ENCODE assay signal across 9 cellular contexts in genomic region chr1:211580303-211580687, GRCh38. TPM values are rescaled to one million over a fixed set of nuclear protein-coding genes. Genes with fewer than 3 reads are reported as not detected.
A peak's percentile ranks its signal among the peaks of the same experiment; 100 is the strongest.
DNase-seq lines count a peak whose midpoint lies in the region; ATAC-seq and TF ChIP-seq lines count a peak whose summit lies in the region.
"Had no signal": no experiment of that assay in that cellular context is flagged by ENCODE, and none has a peak within 500 bp of the region (broad histone marks: within the 10 kb centered on the region; RNA-seq: fewer than 3 reads in every experiment).

No MANE protein-coding gene starts in this region.

- no peaks in the 10 kb centered on the region for H3K36me3 Mint-ChIP-seq in naive B cell

- 75 to 88% methylated on average over 1 of the region's 1 CpG for WGBS in body of pancreas, 2 donors

- POLR2A ChIA-PET in HEK293 (lab: Yijun Ruan, JAX), result no interaction called here

- no peak overlapping the region for H3K27ac ChIP-seq in HEK293 (ENCODE audit: extremely low read depth, low read depth, low read length)
- peak overlapping the region; percentile 90 to 97 (median 94) for H3K27ac ChIP-seq in body of pancreas

- H3K9me3 Mint-ChIP-seq in naive B cell, result no peaks in the 10 kb centered on the region

- DNase-seq in Ammon's horn (ENCODE audit: low spot score) (peak; percentile 8), body of pancreas (peak in 3 of 4 donors; percentile 11 to 14 (median 12)), naive B cell (no peak), NCI-H2107 (lab: John Stamatoyannopoulos, UW) (no peak), A172 (ENCODE audit: low spot score) (no peak)
- DNase-seq: NCI-H1436 had no signal

- TF ChIP-seq POLR2A in body of pancreas (IDR thresholded peaks at IDR 0.05), result no peak

- CTCF ChIA-PET in HEK293 (lab: Yijun Ruan, JAX), result interaction anchor here (0.5 to 2.4 kb wide), 6 partner anchors 9 to 74 kb away, joined by 3 to 14 read pairs (median 4); no protein-coding TSS in a partner anchor

- ATAC-seq in body of pancreas, result no peak
- no peak for ATAC-seq in naive B cell (ENCODE audit: low read depth in 2 of 2)
- ATAC-seq in HG02610 (IDR thresholded peaks at IDR 0.05; ENCODE audit: unreplicated experiment), result no peak
- no peak for ATAC-seq in GM18909 (IDR thresholded peaks at IDR 0.05; ENCODE audit: poor library complexity, unreplicated experiment)

- peaks cover 3% of the 10 kb centered on the region for H3K4me1 ChIP-seq in HEK293 (ENCODE audit: control insufficient read depth, insufficient read depth, low read length)
- peaks cover 23% of the 10 kb centered on the region for H3K4me1 ChIP-seq in body of pancreas

- peaks cover 20 to 33% (median 23%) of the 10 kb centered on the region in 3 donors for H3K4me1 Mint-ChIP-seq in naive B cell

- H3K4me3 Mint-ChIP-seq in naive B cell, result peak overlapping the region; percentile 49 to 91 (median 89)

- H3K36me3 ChIP-seq in HEK293 (ENCODE audit: control insufficient read depth in 2 of 2, insufficient read depth in 1 of 2, low read length in 2 of 2), result peaks cover 0 to 8% of the 10 kb centered on the region in 2 experiments; a peak in 1 of 3 replicates
- no peaks in the 10 kb centered on the region for H3K36me3 ChIP-seq in body of pancreas (replicated peaks in 1 of 2; ENCODE audit: insufficient read depth in 1 of 2, low read depth in 2 of 2)

- H3K27ac Mint-ChIP-seq in naive B cell, result peak overlapping the region; percentile 26 to 90 (median 71)

- no peaks in the 10 kb centered on the region for H3K27me3 Mint-ChIP-seq in naive B cell

- H3K9me3 ChIP-seq in HEK293 (ENCODE audit: control insufficient read depth, insufficient read depth, low read depth, low read length) (no peaks in the 10 kb centered on the region), body of pancreas (no peaks in the 10 kb centered on the region)

- no peak for TF ChIP-seq CTCF in HEK293 (tag by site-specific recombination; IDR thresholded peaks at IDR 0.05)
- TF ChIP-seq CTCF in body of pancreas (IDR thresholded peaks at IDR 0.05), result no peak

- H3K4me3 ChIP-seq in HEK293 (ENCODE audit: low read depth, low read length), result no peak overlapping the region
- no peak overlapping the region for H3K4me3 ChIP-seq in body of pancreas

- H3K27me3 ChIP-seq in body of pancreas, result no peaks in the 10 kb centered on the region

- intact Hi-C loops in body of pancreas (cut with DNase I), result loop anchor here (5.0 kb wide), 1 partner anchor 72 kb away; no protein-coding TSS in a partner anchor

TF ChIP-seq in HEK293, 187 proteins besides CTCF, POLR2A, EP300 and RAD21:
- TF ChIP-seq ZNF16 (tag by site-specific recombination; IDR thresholded peaks at IDR 0.05; ENCODE audit: low read depth), result no peak
- TF ChIP-seq, protein P1, sequence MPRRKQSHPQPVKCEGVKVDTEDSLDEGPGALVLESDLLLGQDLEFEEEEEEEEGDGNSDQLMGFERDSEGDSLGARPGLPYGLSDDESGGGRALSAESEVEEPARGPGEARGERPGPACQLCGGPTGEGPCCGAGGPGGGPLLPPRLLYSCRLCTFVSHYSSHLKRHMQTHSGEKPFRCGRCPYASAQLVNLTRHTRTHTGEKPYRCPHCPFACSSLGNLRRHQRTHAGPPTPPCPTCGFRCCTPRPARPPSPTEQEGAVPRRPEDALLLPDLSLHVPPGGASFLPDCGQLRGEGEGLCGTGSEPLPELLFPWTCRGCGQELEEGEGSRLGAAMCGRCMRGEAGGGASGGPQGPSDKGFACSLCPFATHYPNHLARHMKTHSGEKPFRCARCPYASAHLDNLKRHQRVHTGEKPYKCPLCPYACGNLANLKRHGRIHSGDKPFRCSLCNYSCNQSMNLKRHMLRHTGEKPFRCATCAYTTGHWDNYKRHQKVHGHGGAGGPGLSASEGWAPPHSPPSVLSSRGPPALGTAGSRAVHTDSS (tag by site-specific recombination; IDR thresholded peaks at IDR 0.05), result no peak
- peak; percentile 88 for TF ChIP-seq PRDM4 (tag by site-specific recombination; IDR thresholded peaks at IDR 0.05)

RNA-seq across cellular contexts. Expression of gene SLC30A1, which starts 1.3 kb away (rescaled TPM):
- total RNA-seq in body of pancreas, result 10 to 100 TPM in 1 of 2 donors, 1 to 10 TPM in 1; 7.3 to 11.5 TPM
- 1 to 10 TPM in 2 of 6 donors, under 1 TPM in 4; 0.73 to 1.7 (median 1.00) TPM for polyA plus RNA-seq in naive B cell (ENCODE audit: low read depth in 6 of 6)
- 16.4 and 19.0 TPM in 2 replicates for total RNA-seq in A172 (2014; rRNA removed; shearing (Covaris generic))

Comparison
In these comparisons a context has a peak if more than half of its experiments do, and no peak if none do; other contexts are left out.
1. DNase-seq: peak in Ammon's horn (single experiment) and body of pancreas (3 of 4); none in naive B cell (single experiment), NCI-H2107 (single experiment) and A172 (single experiment).